In genomic region chr11:67437082-67437821, GRCh38 we compare ENCODE assay signal across 8 cellular contexts. TPM values are rescaled to one million over a fixed set of nuclear protein-coding genes. Genes with fewer than 3 reads are reported as not detected.
DNase-seq lines count a peak whose midpoint lies in the region; ATAC-seq lines count a peak whose summit lies in the region.

TSS of gene PTPRCAP (minus strand) at chr11:67437682. CDS start at chr11:67437619, 63 bp downstream.

- peak; percentile 85 for DNase-seq in activated CD4-positive, alpha-beta memory T cell treated with anti-CD3 and anti-CD28 coated beads for 36 hours
- DNase-seq in NCI-H1417 treated with DMSO at 0.1 percent for 48 hours (lab: John Stamatoyannopoulos, UW) (no peak), NCI-H1694 treated with DMSO at 0.1 percent for 48 hours (lab: John Stamatoyannopoulos, UW) (no peak), glomerular visceral epithelial cell (ENCODE audit: extremely low spot score) (no peak)

- H3K4me3 ChIP-seq in iPS-18a (ENCODE audit: low read length): no peak within 1 kb of the TSS

- H3K9ac ChIP-seq in iPS-18a (ENCODE audit: low read length): no peak within 1 kb of the TSS

- H3K27me3 ChIP-seq in iPS-18a (ENCODE audit: control insufficient read depth, insufficient read depth, low read length): no peaks in the 10 kb centered on the region

- POLR2A ChIA-PET in activated CD4-positive, alpha-beta memory T cell treated with anti-CD3 and anti-CD28 coated beads for 36 hours (lab: Charles Lee): interaction anchor here (0.9 to 6.8 kb wide), 22 partner anchors 9 to 177 kb away, joined by 3 to 68 read pairs (median 6); partner anchors contain the start of genes AIP, CDK2AP2, PITPNM1 and PPP1CA

- intact Hi-C loops in activated CD4-positive, alpha-beta memory T cell treated with anti-CD3 and anti-CD28 coated beads for 36 hours (cut with micrococcal nuclease): loop anchor here (1.0 to 2.0 kb wide), 2 partner anchors 9 to 32 kb away; partner anchors contain the start of genes RPS6KB2 and TBC1D10C

- H3K36me3 Mint-ChIP-seq in activated CD4-positive, alpha-beta memory T cell treated with anti-CD3 and anti-CD28 coated beads for 36 hours: peaks cover 51% of the 10 kb centered on the region
- H3K36me3 Mint-ChIP-seq in stimulated activated memory B cell treated with anti-CD40 and anti-IgM and Interleukin-4, amounts not matched to agents 10 μg/mL and 1 μg/mL and 100 μg/mL, for 72 hours: peaks cover 57% of the 10 kb centered on the region

- no peaks in the 10 kb centered on the region for H3K9me3 ChIP-seq in iPS-18a (ENCODE audit: control insufficient read depth, low read depth, low read length)

- H3K9me3 Mint-ChIP-seq in activated CD4-positive, alpha-beta memory T cell treated with anti-CD3 and anti-CD28 coated beads for 36 hours: no peaks in the 10 kb centered on the region
- no peaks in the 10 kb centered on the region for H3K9me3 Mint-ChIP-seq in stimulated activated memory B cell treated with anti-CD40 and anti-IgM and Interleukin-4, amounts not matched to agents 10 μg/mL and 1 μg/mL and 100 μg/mL, for 72 hours

- ATAC-seq in HG02798 (IDR thresholded peaks at IDR 0.05; ENCODE audit: poor library complexity, unreplicated experiment) (peak; percentile 15), GM21526 (IDR thresholded peaks at IDR 0.05; ENCODE audit: low FRiP score, unreplicated experiment) (no peak)
- ATAC-seq in stimulated activated memory B cell treated with anti-CD40 and anti-IgM and Interleukin-4, amounts not matched to agents 10 μg/mL and 1 μg/mL and 100 μg/mL, for 72 hours: peak; percentile 65

- CTCF ChIA-PET in activated CD4-positive, alpha-beta memory T cell treated with anti-CD3 and anti-CD28 coated beads for 36 hours (lab: Charles Lee): interaction anchor here (0.8 to 3.9 kb wide), 14 partner anchors 9 to 81 kb away, joined by 3 to 46 read pairs (median 4); partner anchors contain the start of genes CDK2AP2, PITPNM1, PPP1CA and RPS6KB2

- peaks cover 30% of the 10 kb centered on the region for H3K36me3 ChIP-seq in iPS-18a (ENCODE audit: control insufficient read depth, low read depth, low read length)

- H3K27me3 Mint-ChIP-seq in activated CD4-positive, alpha-beta memory T cell treated with anti-CD3 and anti-CD28 coated beads for 36 hours: no peaks in the 10 kb centered on the region
- no peaks in the 10 kb centered on the region for H3K27me3 Mint-ChIP-seq in stimulated activated memory B cell treated with anti-CD40 and anti-IgM and Interleukin-4, amounts not matched to agents 10 μg/mL and 1 μg/mL and 100 μg/mL, for 72 hours

- H3K4me1 ChIP-seq in iPS-18a (ENCODE audit: control insufficient read depth, low read depth, low read length): no peaks in the 10 kb centered on the region

- peak within 1 kb of the TSS; percentile 85 for H3K4me3 Mint-ChIP-seq in activated CD4-positive, alpha-beta memory T cell treated with anti-CD3 and anti-CD28 coated beads for 36 hours
- peak within 1 kb of the TSS; percentile 100 for H3K4me3 Mint-ChIP-seq in stimulated activated memory B cell treated with anti-CD40 and anti-IgM and Interleukin-4, amounts not matched to agents 10 μg/mL and 1 μg/mL and 100 μg/mL, for 72 hours

- peaks cover 59% of the 10 kb centered on the region for H3K4me1 Mint-ChIP-seq in activated CD4-positive, alpha-beta memory T cell treated with anti-CD3 and anti-CD28 coated beads for 36 hours (ENCODE audit: low read depth)
- H3K4me1 Mint-ChIP-seq in stimulated activated memory B cell treated with anti-CD40 and anti-IgM and Interleukin-4, amounts not matched to agents 10 μg/mL and 1 μg/mL and 100 μg/mL, for 72 hours: peaks cover 84% of the 10 kb centered on the region

- peak within 1 kb of the TSS; percentile 95 for H3K27ac Mint-ChIP-seq in activated CD4-positive, alpha-beta memory T cell treated with anti-CD3 and anti-CD28 coated beads for 36 hours
- peak within 1 kb of the TSS; percentile 97 for H3K27ac Mint-ChIP-seq in stimulated activated memory B cell treated with anti-CD40 and anti-IgM and Interleukin-4, amounts not matched to agents 10 μg/mL and 1 μg/mL and 100 μg/mL, for 72 hours

- H3K27ac ChIP-seq in iPS-18a (ENCODE audit: low read length): peak within 1 kb of the TSS; percentile 30

RNA-seq across cellular contexts. Expression of gene PTPRCAP, which starts in this region (rescaled TPM):
- total RNA-seq in activated CD4-positive, alpha-beta memory T cell treated with anti-CD3 and anti-CD28 coated beads for 36 hours: 10 to 100 TPM; 93.5 to 97.4 TPM
